Comparison of ENCODE assay signal across 10 cellular contexts in the genomic region with DNA sequence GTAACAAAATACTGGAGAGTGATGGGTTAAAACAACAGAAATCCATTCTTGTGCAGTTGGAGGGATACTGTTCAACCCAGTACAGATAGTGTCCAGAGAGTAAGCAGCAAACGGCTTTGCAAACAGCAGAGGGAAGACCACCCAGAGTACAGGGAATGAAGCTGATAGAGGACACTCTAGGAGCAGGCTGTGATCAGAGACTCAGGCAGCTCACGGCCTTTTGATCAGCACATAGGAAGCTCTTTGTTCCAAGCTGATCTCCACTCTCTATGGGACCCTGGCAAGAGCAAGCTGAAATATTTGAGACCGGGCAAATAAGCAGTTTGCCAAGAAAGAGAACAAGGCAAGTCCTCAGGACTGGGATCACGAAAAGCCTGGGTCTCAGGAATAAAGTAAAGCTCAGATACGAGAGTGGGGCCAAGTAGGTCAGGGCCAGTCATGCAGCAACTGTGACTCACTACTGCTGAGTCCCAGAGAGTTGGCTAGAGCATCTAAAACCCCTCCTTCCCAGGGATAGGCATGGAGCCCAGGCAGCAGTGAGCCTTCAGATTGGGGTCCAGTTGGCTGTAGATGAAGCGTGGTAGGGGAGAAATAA. TPM values are rescaled to one million over a fixed set of nuclear protein-coding genes. Genes with fewer than 3 reads are reported as not detected.
DNase-seq lines count a peak whose midpoint lies in the region; ATAC-seq and TF ChIP-seq lines count a peak whose summit lies in the region.
"Had no signal": no experiment of that assay in that cellular context is flagged by ENCODE, and none has a peak within 500 bp of the region (broad histone marks: within the 10 kb centered on the region; RNA-seq: fewer than 3 reads in every experiment).

No MANE protein-coding gene starts in this region.

- TF ChIP-seq CTCF in cardiac fibroblast (IDR thresholded peaks at IDR 0.05; ENCODE audit: low read depth, low read length) = no peak
- TF ChIP-seq CTCF in tibial nerve (IDR thresholded peaks at IDR 0.05) = no peak

- peaks cover 44% of the 10 kb centered on the region for H3K36me3 Mint-ChIP-seq in activated CD8-positive, alpha-beta memory T cell treated with anti-CD3 and anti-CD28 coated beads, Interleukin-2, amount 10 ng/mL, durations not matched to agents 7 days and 5 days
- H3K36me3 Mint-ChIP-seq in CD8-positive, alpha-beta memory T cell = no peaks in the 10 kb centered on the region
- H3K36me3 Mint-ChIP-seq: T-cell had no signal

- no peak for DNase-seq in activated CD8-positive, alpha-beta memory T cell treated with anti-CD3 and anti-CD28 coated beads, Interleukin-2, amount 10 ng/mL, durations not matched to agents 7 days and 5 days
- no peak for DNase-seq in activated CD8-positive, alpha-beta memory T cell treated with anti-CD3 and anti-CD28 coated beads, Interleukin-2, amount 50 U/mL, for 48 hours
- peak; percentile 71 to 80 for DNase-seq in cardiac fibroblast (ENCODE audit: low read depth in 2 of 2)
- peak; percentile 72 for DNase-seq in kidney tubule cell (ENCODE audit: low spot score)
- peak in 1 of 2 donors; percentile 23 for DNase-seq in tibial nerve (ENCODE audit: low spot score in 2 of 2)
- DNase-seq in H7 = no peak
- no peak for DNase-seq in NCI-H1436 (lab: John Stamatoyannopoulos, UW)
- no peak for DNase-seq in CD8-positive, alpha-beta memory T cell
- DNase-seq: T-cell had no signal

- H3K4me1 ChIP-seq in tibial nerve = peaks cover 0 to 11% (median 3%) of the 10 kb centered on the region in 4 donors
- H3K4me1 ChIP-seq in CD8-positive, alpha-beta memory T cell (ENCODE audit: insufficient read depth, low read length) = no peaks in the 10 kb centered on the region

- H3K27ac ChIP-seq in tibial nerve = peak overlapping the region; percentile 32 to 81 (median 51)
- H3K27ac ChIP-seq in CD8-positive, alpha-beta memory T cell (ENCODE audit: low read depth, low read length) = no peak overlapping the region

- no peaks in the 10 kb centered on the region for H3K9me3 Mint-ChIP-seq in activated CD8-positive, alpha-beta memory T cell treated with anti-CD3 and anti-CD28 coated beads, Interleukin-2, amount 10 ng/mL, durations not matched to agents 7 days and 5 days (ENCODE audit: low read depth)
- no peaks in the 10 kb centered on the region for H3K9me3 Mint-ChIP-seq in CD8-positive, alpha-beta memory T cell
- H3K9me3 Mint-ChIP-seq: T-cell had no signal

- H3K36me3 ChIP-seq in tibial nerve = no peaks in the 10 kb centered on the region
- no peaks in the 10 kb centered on the region; the same call in none of the 2 replicates for H3K36me3 ChIP-seq in H7 (replicated peaks; ENCODE audit: control insufficient read depth, insufficient read depth, low read length)
- H3K36me3 ChIP-seq in CD8-positive, alpha-beta memory T cell (ENCODE audit: insufficient read depth, low read length) = no peaks in the 10 kb centered on the region

- H3K4me1 Mint-ChIP-seq in activated CD8-positive, alpha-beta memory T cell treated with anti-CD3 and anti-CD28 coated beads, Interleukin-2, amount 10 ng/mL, durations not matched to agents 7 days and 5 days = peaks cover 2% of the 10 kb centered on the region
- no peaks in the 10 kb centered on the region for H3K4me1 Mint-ChIP-seq in CD8-positive, alpha-beta memory T cell
- H3K4me1 Mint-ChIP-seq: B cell, T-cell had no signal

- H3K27me3 ChIP-seq in tibial nerve (no peaks in the 10 kb centered on the region), H7 (ENCODE audit: control insufficient read depth, insufficient read depth, low read length) (no peaks in the 10 kb centered on the region)
- no peaks in the 10 kb centered on the region for H3K27me3 ChIP-seq in CD8-positive, alpha-beta memory T cell (ENCODE audit: insufficient read depth, low read length, poor library complexity, severe bottlenecking)

- TF ChIP-seq POLR2A in tibial nerve (IDR thresholded peaks at IDR 0.05) = no peak

- ATAC-seq in activated CD8-positive, alpha-beta memory T cell treated with anti-CD3 and anti-CD28 coated beads, Interleukin-2, amount 10 ng/mL, durations not matched to agents 7 days and 5 days = no peak
- ATAC-seq: T-cell had no signal

- H3K27ac Mint-ChIP-seq in activated CD8-positive, alpha-beta memory T cell treated with anti-CD3 and anti-CD28 coated beads, Interleukin-2, amount 10 ng/mL, durations not matched to agents 7 days and 5 days = peak overlapping the region; percentile 60
- no peak overlapping the region for H3K27ac Mint-ChIP-seq in CD8-positive, alpha-beta memory T cell
- H3K27ac Mint-ChIP-seq: B cell, T-cell had no signal

- H3K9me3 ChIP-seq in tibial nerve = no peaks in the 10 kb centered on the region
- H3K9me3 ChIP-seq in CD8-positive, alpha-beta memory T cell (ENCODE audit: low read length) = no peaks in the 10 kb centered on the region

- no peaks in the 10 kb centered on the region for H3K27me3 Mint-ChIP-seq in activated CD8-positive, alpha-beta memory T cell treated with anti-CD3 and anti-CD28 coated beads, Interleukin-2, amount 10 ng/mL, durations not matched to agents 7 days and 5 days
- no peaks in the 10 kb centered on the region for H3K27me3 Mint-ChIP-seq in CD8-positive, alpha-beta memory T cell
- H3K27me3 Mint-ChIP-seq: B cell, T-cell had no signal

- WGBS in tibial nerve, 2 donors = 28 to 35% methylated on average over 6 of the region's 6 CpGs

- peak in 1 of 2 donors; percentile 71 for TF ChIP-seq EP300 in tibial nerve (IDR thresholded peaks at IDR 0.05)

- CTCF ChIA-PET in activated CD8-positive, alpha-beta memory T cell treated with anti-CD3 and anti-CD28 coated beads, Interleukin-2, amount 10 ng/mL, durations not matched to agents 7 days and 5 days (lab: Charles Lee) = interaction anchor here (1.7 kb wide), 1 partner anchor 8 kb away, joined by 6 read pairs; no protein-coding TSS in a partner anchor
- CTCF ChIA-PET in CD8-positive, alpha-beta memory T cell (lab: Charles Lee) = no interaction called here

- H3K4me3 Mint-ChIP-seq in activated CD8-positive, alpha-beta memory T cell treated with anti-CD3 and anti-CD28 coated beads, Interleukin-2, amount 10 ng/mL, durations not matched to agents 7 days and 5 days = no peak overlapping the region
- no peak overlapping the region for H3K4me3 Mint-ChIP-seq in CD8-positive, alpha-beta memory T cell
- H3K4me3 Mint-ChIP-seq: B cell, T-cell had no signal

- H3K4me3 ChIP-seq in cardiac fibroblast (replicated peaks in 1 of 2; ENCODE audit: low read depth in 2 of 2, low read length in 2 of 2) (no peak overlapping the region), tibial nerve (no peak overlapping the region), H7 (ENCODE audit: insufficient read depth, low read depth, low read length) (no peak overlapping the region)
- no peak overlapping the region for H3K4me3 ChIP-seq in CD8-positive, alpha-beta memory T cell (ENCODE audit: low read length)

- POLR2A ChIA-PET in CD8-positive, alpha-beta memory T cell (lab: Charles Lee) = no interaction called here

RNA-seq across cellular contexts. Expression of a gene that starts 52.4 kb away (rescaled TPM):
- total RNA-seq in activated CD8-positive, alpha-beta memory T cell treated with anti-CD3 and anti-CD28 coated beads, Interleukin-2, amount 10 ng/mL, durations not matched to agents 7 days and 5 days = 10 to 100 TPM; 69.6 to 80.4 TPM
- total RNA-seq in tibial nerve = 1 to 10 TPM in 1 of 4 donors, under 1 TPM in 2, not detected in 1; 0.22 to 1.2 (median 0.60) TPM
- 65.2 and 71.4 TPM in 2 replicates for total RNA-seq in H7 (2014; rRNA removed; shearing (Covaris generic))
- total RNA-seq in CD8-positive, alpha-beta memory T cell = 10 to 100 TPM; 51.0 to 51.6 TPM
- not detected for polyA plus RNA-seq in CD8-positive, alpha-beta memory T cell

Comparison
In these comparisons a context has a peak if more than half of its experiments do, and no peak if none do; other contexts are left out.
1. DNase-seq: peak in cardiac fibroblast (2 of 2) and kidney tubule cell (single experiment); none in activated CD8-positive, alpha-beta memory T cell treated with anti-CD3 and anti-CD28 coated beads, Interleukin-2, amount 10 ng/mL, durations not matched to agents 7 days and 5 days (single experiment), activated CD8-positive, alpha-beta memory T cell treated with anti-CD3 and anti-CD28 coated beads, Interleukin-2, amount 50 U/mL, for 48 hours (single experiment), H7 (single experiment), NCI-H1436 (single experiment) and CD8-positive, alpha-beta memory T cell (0 of 5).
2. RNA of a gene that starts 52.4 kb away (total RNA-seq): 69.6 to 80.4 TPM in activated CD8-positive, alpha-beta memory T cell treated with anti-CD3 and anti-CD28 coated beads, Interleukin-2, amount 10 ng/mL, durations not matched to agents 7 days and 5 days, 65.2 to 71.4 TPM in H7 and 51.0 to 51.6 TPM in CD8-positive, alpha-beta memory T cell; 0.22 to 1.2 TPM in tibial nerve; every median in the first group is over 10 times any median in the second.